In the genomic region with DNA sequence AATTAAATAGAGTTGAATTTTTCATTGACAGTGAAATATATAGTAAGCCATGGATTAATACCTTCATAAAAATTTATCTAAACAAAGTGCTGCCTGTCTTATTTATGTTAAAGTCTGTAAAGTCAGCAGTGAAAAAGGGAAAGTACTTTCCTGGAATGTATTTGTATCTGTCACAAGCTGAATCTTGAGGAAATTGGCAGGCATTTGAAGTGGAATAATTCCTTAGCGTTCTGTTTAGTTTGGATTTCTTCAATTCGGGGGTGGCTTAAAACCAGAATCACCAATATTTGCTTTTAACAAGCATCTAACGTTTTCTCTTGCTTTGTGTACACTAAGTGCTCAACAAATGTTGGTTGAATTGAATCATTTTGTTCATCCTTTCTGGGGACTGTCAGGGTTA, we compare ENCODE assay signal across 12 cellular contexts. TPM values are rescaled to one million over a fixed set of nuclear protein-coding genes. Genes with fewer than 3 reads are reported as not detected.
DNase-seq lines count a peak whose midpoint lies in the region; ATAC-seq and TF ChIP-seq lines count a peak whose summit lies in the region.
"Had no signal": no experiment of that assay in that cellular context is flagged by ENCODE, and none has a peak within 500 bp of the region (broad histone marks: within the 10 kb centered on the region; RNA-seq: fewer than 3 reads in every experiment).

No MANE protein-coding gene starts in this region.

- H3K4me1 ChIP-seq in heart left ventricle (peaks cover 7 to 43% (median 22%) of the 10 kb centered on the region in 12 donors), upper lobe of left lung (peaks cover 31 to 45% (median 36%) of the 10 kb centered on the region in 4 donors)

- H3K27ac Mint-ChIP-seq in natural killer cell treated with Interleukin-12 subunit alpha and Interleukin-12 subunit beta and Interleukin-15 and Interleukin-18, amount 100 ng/mL, for 72 hours, result peak overlapping the region; percentile 70 to 74
- H3K27ac Mint-ChIP-seq: activated CD8-positive, alpha-beta memory T cell treated with anti-CD3 and anti-CD28 coated beads, Interleukin-2, amount 10 ng/mL, durations not matched to agents 7 days and 5 days had no signal

- H3K9me3 Mint-ChIP-seq in natural killer cell treated with Interleukin-12 subunit alpha and Interleukin-12 subunit beta and Interleukin-15 and Interleukin-18, amount 100 ng/mL, for 72 hours, result no peaks in the 10 kb centered on the region

- DNase-seq in heart left ventricle (no peak), Right ventricle myocardium superior (no peak), coronary artery (ENCODE audit: low spot score) (no peak), upper lobe of left lung (no peak), NCI-H2171 (lab: John Stamatoyannopoulos, UW) (no peak), NCI-H1105 treated with DMSO at 0.1 percent for 48 hours (lab: John Stamatoyannopoulos, UW) (no peak)
- DNase-seq in natural killer cell treated with Interleukin-12 subunit alpha and Interleukin-12 subunit beta and Interleukin-15 and Interleukin-18, amount 100 ng/mL, for 72 hours (ENCODE audit: low spot score), result no peak
- DNase-seq in effector CD4-positive, alpha-beta T cell, result no peak
- DNase-seq: activated CD8-positive, alpha-beta memory T cell treated with anti-CD3 and anti-CD28 coated beads, Interleukin-2, amount 10 ng/mL, durations not matched to agents 7 days and 5 days; NCI-H187; stimulated activated CD4-positive, alpha-beta T cell treated with anti-CD3 and anti-CD28 coated beads, Interleukin-4, amount 100 ng/mL, for 4 hours; substantia nigra had no signal

- H3K36me3 ChIP-seq in heart left ventricle, result peaks cover 0 to 4% (median 2%) of the 10 kb centered on the region in 9 donors
- peaks cover 0 to 3% (median 2%) of the 10 kb centered on the region in 4 donors for H3K36me3 ChIP-seq in upper lobe of left lung

- no peak for TF ChIP-seq CTCF in heart left ventricle (IDR thresholded peaks at IDR 0.05)
- no peak for TF ChIP-seq CTCF in coronary artery (IDR thresholded peaks at IDR 0.05)
- no peak for TF ChIP-seq CTCF in upper lobe of left lung (IDR thresholded peaks at IDR 0.05)

- TF ChIP-seq EP300 in upper lobe of left lung (IDR thresholded peaks at IDR 0.05), result no peak

- H3K27me3 ChIP-seq in heart left ventricle, result no peaks in the 10 kb centered on the region
- no peaks in the 10 kb centered on the region for H3K27me3 ChIP-seq in upper lobe of left lung

- intact Hi-C loops in heart left ventricle (cut with DNase I), result loop anchor here in 8 of 10 donors (2.0 to 10.0 kb wide), 6 partner anchors 38 to 458 kb away; a partner anchor contains a TSS
- intact Hi-C loops in Right ventricle myocardium superior (cut with DNase I), result no loop called here

- H3K9me3 ChIP-seq in heart left ventricle (no peaks in the 10 kb centered on the region), upper lobe of left lung (no peaks in the 10 kb centered on the region)

- peaks cover 4 to 10% of the 10 kb centered on the region in 2 donors for H3K4me1 Mint-ChIP-seq in natural killer cell treated with Interleukin-12 subunit alpha and Interleukin-12 subunit beta and Interleukin-15 and Interleukin-18, amount 100 ng/mL, for 72 hours (ENCODE audit: low read depth in 2 of 2)

- WGBS in heart left ventricle, 4 donors, result 57 to 67% (median 64%) methylated on average over 3 of the region's 3 CpGs
- WGBS in upper lobe of left lung, 2 donors, result 24 to 47% methylated on average over 3 of the region's 3 CpGs

- no peaks in the 10 kb centered on the region for H3K27me3 Mint-ChIP-seq in natural killer cell treated with Interleukin-12 subunit alpha and Interleukin-12 subunit beta and Interleukin-15 and Interleukin-18, amount 100 ng/mL, for 72 hours
- H3K27me3 Mint-ChIP-seq: activated CD8-positive, alpha-beta memory T cell treated with anti-CD3 and anti-CD28 coated beads, Interleukin-2, amount 10 ng/mL, durations not matched to agents 7 days and 5 days had no signal

- no peak for TF ChIP-seq POLR2A in heart left ventricle (IDR thresholded peaks at IDR 0.05)
- no peak for TF ChIP-seq POLR2A in upper lobe of left lung (IDR thresholded peaks at IDR 0.05)

- H3K4me3 ChIP-seq in heart left ventricle, result no peak overlapping the region
- H3K4me3 ChIP-seq in coronary artery, result no peak overlapping the region
- H3K4me3 ChIP-seq in upper lobe of left lung, result no peak overlapping the region

- no peak for ATAC-seq in heart left ventricle
- ATAC-seq in Right ventricle myocardium superior (ENCODE audit: poor library complexity), result no peak
- ATAC-seq in natural killer cell treated with Interleukin-12 subunit alpha and Interleukin-12 subunit beta and Interleukin-15 and Interleukin-18, amount 100 ng/mL, for 72 hours, result no peak
- ATAC-seq in upper lobe of left lung (ENCODE audit: low FRiP score in 2 of 2), result no peak
- ATAC-seq: activated CD8-positive, alpha-beta memory T cell treated with anti-CD3 and anti-CD28 coated beads, Interleukin-2, amount 10 ng/mL, durations not matched to agents 7 days and 5 days had no signal

- H3K4me3 Mint-ChIP-seq in natural killer cell treated with Interleukin-12 subunit alpha and Interleukin-12 subunit beta and Interleukin-15 and Interleukin-18, amount 100 ng/mL, for 72 hours, result peak overlapping the region; percentile 6
- H3K4me3 Mint-ChIP-seq: activated CD8-positive, alpha-beta memory T cell treated with anti-CD3 and anti-CD28 coated beads, Interleukin-2, amount 10 ng/mL, durations not matched to agents 7 days and 5 days had no signal

- H3K27ac ChIP-seq in heart left ventricle (peak overlapping the region in 9 of 12 donors; percentile 50 to 98 (median 93)), coronary artery (peak overlapping the region; percentile 85 to 87), upper lobe of left lung (peak overlapping the region; percentile 93 to 98 (median 94))

- no peaks in the 10 kb centered on the region for H3K36me3 Mint-ChIP-seq in natural killer cell treated with Interleukin-12 subunit alpha and Interleukin-12 subunit beta and Interleukin-15 and Interleukin-18, amount 100 ng/mL, for 72 hours

RNA-seq across cellular contexts. Expression of a gene that starts 2.2 kb away (rescaled TPM):
- 10 to 100 TPM; 18.5 to 33.4 (median 30.1) TPM for total RNA-seq in heart left ventricle
- 10 to 100 TPM; 18.1 to 32.5 TPM for polyA plus RNA-seq in heart left ventricle
- total RNA-seq in Right ventricle myocardium superior, result 24.4 TPM
- 10 to 100 TPM; 23.6 to 30.4 TPM for total RNA-seq in natural killer cell treated with Interleukin-12 subunit alpha and Interleukin-12 subunit beta and Interleukin-15 and Interleukin-18, amount 100 ng/mL, for 72 hours
- 100 to 1,000 TPM in 1 of 6 donors, 10 to 100 TPM in 5; 19.4 to 198 (median 50.9) TPM for total RNA-seq in upper lobe of left lung

RNA-seq across cellular contexts. Expression of a gene that starts 39.3 kb away (rescaled TPM):
- total RNA-seq in heart left ventricle (10 to 100 TPM; 14.6 to 38.9 (median 25.6) TPM), Right ventricle myocardium superior (21.8 TPM), upper lobe of left lung (100 to 1,000 TPM in 1 of 6 donors, 10 to 100 TPM in 5; 42.1 to 469 (median 64.7) TPM)
- 10 to 100 TPM; 23.0 to 28.9 TPM for polyA plus RNA-seq in heart left ventricle
- total RNA-seq in natural killer cell treated with Interleukin-12 subunit alpha and Interleukin-12 subunit beta and Interleukin-15 and Interleukin-18, amount 100 ng/mL, for 72 hours, result 10 to 100 TPM; 92.4 to 92.8 TPM
